Comparison of ENCODE assay signal across 24 cellular contexts in the genomic region with DNA sequence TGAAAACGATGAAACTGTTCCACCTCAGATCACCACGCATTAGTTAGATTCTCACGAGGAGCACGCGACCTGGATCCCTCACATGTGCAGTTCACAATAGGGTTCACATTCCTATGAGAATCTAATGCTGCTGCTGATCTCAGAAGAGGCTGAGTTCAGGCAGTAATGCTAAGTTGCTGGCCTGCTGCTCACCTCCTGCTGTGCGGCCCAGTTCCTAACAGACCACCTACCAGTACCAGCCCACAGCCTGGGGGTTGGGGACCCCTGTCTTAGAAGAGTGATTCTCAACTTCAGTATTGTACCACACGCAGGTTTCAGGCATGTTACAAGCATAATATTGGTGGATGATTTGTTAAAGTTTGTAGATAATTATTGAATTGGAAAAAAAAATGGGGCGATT.
"Had no signal": no experiment of that assay in that cellular context is flagged by ENCODE, and none has a peak within 500 bp of the region (broad histone marks: within the 10 kb centered on the region; RNA-seq: fewer than 3 reads in every experiment).

No MANE protein-coding gene starts in this region.

- H3K36me3 Mint-ChIP-seq: activated naive CD8-positive, alpha-beta T cell treated with anti-CD3 and anti-CD28 coated beads, Interleukin-2, amount 10 ng/mL, durations not matched to agents 7 days and 5 days had no signal

- H3K4me1 ChIP-seq: breast epithelium had no signal

- H3K4me3 Mint-ChIP-seq: activated B cell treated with CpG ODN at 0.5 μM for 24 hours; activated CD4-positive, alpha-beta memory T cell treated with anti-CD3 and anti-CD28 coated beads, Interleukin-2, amount 10 ng/mL, durations not matched to agents 7 days and 5 days; activated CD4-positive, alpha-beta T cell treated with anti-CD3 and anti-CD28 coated beads, Interleukin-2, amount 10 ng/mL, durations not matched to agents 7 days and 5 days; activated naive CD4-positive, alpha-beta T cell treated with anti-CD3 and anti-CD28 coated beads for 36 hours; activated naive CD8-positive, alpha-beta T cell treated with anti-CD3 and anti-CD28 coated beads, Interleukin-2, amount 10 ng/mL, durations not matched to agents 7 days and 5 days; activated T-helper 17 cell treated with anti-CD3 and anti-CD28 coated beads, Interleukin-2, amount 50 U/mL, for 72 hours; T-helper 17 cell had no signal

- H3K9me3 ChIP-seq: adrenal gland, breast epithelium had no signal

- H3K9me3 Mint-ChIP-seq: activated B cell treated with CpG ODN at 0.5 μM for 24 hours; activated CD4-positive, alpha-beta memory T cell treated with anti-CD3 and anti-CD28 coated beads, Interleukin-2, amount 10 ng/mL, durations not matched to agents 7 days and 5 days; activated CD4-positive, alpha-beta T cell treated with anti-CD3 and anti-CD28 coated beads, Interleukin-2, amount 10 ng/mL, durations not matched to agents 7 days and 5 days; activated naive CD4-positive, alpha-beta T cell treated with anti-CD3 and anti-CD28 coated beads for 36 hours; activated naive CD8-positive, alpha-beta T cell treated with anti-CD3 and anti-CD28 coated beads, Interleukin-2, amount 10 ng/mL, durations not matched to agents 7 days and 5 days had no signal

- H2AFZ ChIP-seq: PC-9 had no signal

- DNase-seq: activated B cell treated with CpG ODN at 0.5 μM for 24 hours; activated CD4-positive, alpha-beta memory T cell treated with anti-CD3 and anti-CD28 coated beads, Interleukin-2, amount 10 ng/mL, durations not matched to agents 7 days and 5 days; activated CD4-positive, alpha-beta T cell treated with anti-CD3 and anti-CD28 coated beads for 1 hour; activated CD4-positive, alpha-beta T cell treated with anti-CD3 and anti-CD28 coated beads, Interleukin-2, amount 10 ng/mL, durations not matched to agents 7 days and 5 days; activated gamma-delta T cell; activated naive CD4-positive, alpha-beta T cell treated with anti-CD3 and anti-CD28 coated beads for 36 hours; activated naive CD8-positive, alpha-beta T cell treated with anti-CD3 and anti-CD28 coated beads, Interleukin-2, amount 10 ng/mL, durations not matched to agents 7 days and 5 days; activated T-cell treated with anti-CD3 and anti-CD28 coated beads for 4 hours; activated T-cell treated with anti-CD3 and anti-CD28 coated beads, Interleukin-2, amount 50 U/mL, for 48 hours; adrenal gland; anterior cingulate cortex; Karpas-422; MM.1S; NCI-H1105; NCI-H1436; NCI-H1694 treated with DMSO at 0.1 percent for 48 hours; NCI-H2029 treated with DMSO at 0.1 percent for 48 hours; NCI-H510A treated with DMSO at 0.1 percent for 48 hours; SHP77 treated with DMSO at 0.1 percent for 48 hours; T-helper 17 cell; T-helper 9 cell had no signal

- H3K4me2 ChIP-seq: PC-9 had no signal

- H3K36me3 ChIP-seq: adrenal gland, breast epithelium had no signal

- ATAC-seq: activated T-helper 17 cell treated with anti-CD3 and anti-CD28 coated beads, Interleukin-2, amount 50 U/mL, for 72 hours; T-helper 17 cell had no signal

- H3K4me1 Mint-ChIP-seq: activated B cell treated with CpG ODN at 0.5 μM for 24 hours; activated CD4-positive, alpha-beta memory T cell treated with anti-CD3 and anti-CD28 coated beads, Interleukin-2, amount 10 ng/mL, durations not matched to agents 7 days and 5 days; activated CD4-positive, alpha-beta T cell treated with anti-CD3 and anti-CD28 coated beads, Interleukin-2, amount 10 ng/mL, durations not matched to agents 7 days and 5 days; activated naive CD8-positive, alpha-beta T cell treated with anti-CD3 and anti-CD28 coated beads, Interleukin-2, amount 10 ng/mL, durations not matched to agents 7 days and 5 days; activated T-helper 17 cell treated with anti-CD3 and anti-CD28 coated beads, Interleukin-2, amount 50 U/mL, for 72 hours; T-helper 17 cell had no signal

- H3K4me3 ChIP-seq: adrenal gland, breast epithelium, PC-9 had no signal

- H3K27me3 Mint-ChIP-seq: activated CD4-positive, alpha-beta memory T cell treated with anti-CD3 and anti-CD28 coated beads, Interleukin-2, amount 10 ng/mL, durations not matched to agents 7 days and 5 days had no signal

- H3K27ac ChIP-seq: adrenal gland, breast epithelium, PC-9 had no signal

- H3K27ac Mint-ChIP-seq: activated B cell treated with CpG ODN at 0.5 μM for 24 hours; activated CD4-positive, alpha-beta memory T cell treated with anti-CD3 and anti-CD28 coated beads, Interleukin-2, amount 10 ng/mL, durations not matched to agents 7 days and 5 days; activated CD4-positive, alpha-beta T cell treated with anti-CD3 and anti-CD28 coated beads, Interleukin-2, amount 10 ng/mL, durations not matched to agents 7 days and 5 days; activated naive CD4-positive, alpha-beta T cell treated with anti-CD3 and anti-CD28 coated beads for 36 hours; activated naive CD8-positive, alpha-beta T cell treated with anti-CD3 and anti-CD28 coated beads, Interleukin-2, amount 10 ng/mL, durations not matched to agents 7 days and 5 days; activated T-helper 17 cell treated with anti-CD3 and anti-CD28 coated beads, Interleukin-2, amount 50 U/mL, for 72 hours; T-helper 17 cell had no signal

- H3K27me3 ChIP-seq: adrenal gland, breast epithelium had no signal
